In the genomic region with DNA sequence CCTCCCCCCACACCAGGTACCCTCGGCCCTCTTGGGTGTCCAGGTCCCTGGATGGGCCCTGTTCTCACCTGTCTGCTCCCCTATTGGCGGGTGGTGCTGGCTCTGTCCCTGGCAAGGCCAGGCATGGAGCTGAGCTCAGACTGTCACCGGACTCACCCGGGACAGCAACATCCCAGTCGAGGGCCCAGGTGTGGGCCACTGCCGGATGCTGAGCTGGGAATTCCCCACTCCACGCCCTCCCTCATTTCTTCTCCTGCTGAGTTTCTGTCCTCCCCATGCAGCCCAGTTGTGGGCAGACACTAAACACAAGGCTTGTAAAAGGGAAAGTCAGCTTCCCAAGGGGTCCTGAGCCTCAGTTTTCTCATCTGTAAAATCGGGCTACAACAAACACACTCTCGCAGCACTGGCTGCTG, we compare ENCODE assay signal across 1 cellular context.
TF ChIP-seq lines count a peak whose summit lies in the region.

No MANE protein-coding gene starts in this region.

TF ChIP-seq in H1, 55 proteins besides CTCF, POLR2A, EP300 and RAD21:
- TF ChIP-seq YY1 (IDR thresholded peaks at IDR 0.05; ENCODE audit: low read depth, low read length) (no peak), PHF8 (conservative IDR thresholded peaks at IDR 0.05; ENCODE audit: low read depth, low read length) (no peak), KDM4A (IDR thresholded peaks at IDR 0.05; ENCODE audit: low read depth, low read length, severe bottlenecking) (no peak), NANOG (IDR thresholded peaks at IDR 0.05; ENCODE audit: insufficient read depth, low read depth, low read length, poor library complexity, severe bottlenecking) (no peak), POLR2AphosphoS5 (IDR thresholded peaks at IDR 0.05; ENCODE audit: low read depth, low read length) (no peak), SRF (IDR thresholded peaks at IDR 0.05; ENCODE audit: low read depth, low read length) (no peak), SIX5 (IDR thresholded peaks at IDR 0.05; ENCODE audit: low read depth, low read length) (no peak), RBBP5 (IDR thresholded peaks at IDR 0.05; ENCODE audit: borderline replicate concordance, low read depth, low read length) (no peak), TAF7 (optimal IDR thresholded peaks at IDR 0.05; ENCODE audit: borderline replicate concordance, low read depth, low read length) (no peak), MAFK (IDR thresholded peaks at IDR 0.05; ENCODE audit: low read depth, low read length) (no peak), SP4 (IDR thresholded peaks at IDR 0.05; ENCODE audit: low read length) (no peak), CBX8 (IDR thresholded peaks at IDR 0.05; ENCODE audit: borderline replicate concordance, low read depth, low read length) (no peak), JUND (IDR thresholded peaks at IDR 0.05; ENCODE audit: low read length) (no peak), SAP30 (IDR thresholded peaks at IDR 0.05; ENCODE audit: insufficient read depth, insufficient replicate concordance, low read length) (no peak), TEAD4 (IDR thresholded peaks at IDR 0.05; ENCODE audit: low read depth, low read length) (no peak), SUZ12 (IDR thresholded peaks at IDR 0.05; ENCODE audit: low read length) (no peak), BACH1 (IDR thresholded peaks at IDR 0.05; ENCODE audit: low read length) (no peak)
- TF ChIP-seq, protein P1, sequence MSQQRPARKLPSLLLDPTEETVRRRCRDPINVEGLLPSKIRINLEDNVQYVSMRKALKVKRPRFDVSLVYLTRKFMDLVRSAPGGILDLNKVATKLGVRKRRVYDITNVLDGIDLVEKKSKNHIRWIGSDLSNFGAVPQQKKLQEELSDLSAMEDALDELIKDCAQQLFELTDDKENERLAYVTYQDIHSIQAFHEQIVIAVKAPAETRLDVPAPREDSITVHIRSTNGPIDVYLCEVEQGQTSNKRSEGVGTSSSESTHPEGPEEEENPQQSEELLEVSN (IDR thresholded peaks at IDR 0.05): no peak
